In the genomic region with DNA sequence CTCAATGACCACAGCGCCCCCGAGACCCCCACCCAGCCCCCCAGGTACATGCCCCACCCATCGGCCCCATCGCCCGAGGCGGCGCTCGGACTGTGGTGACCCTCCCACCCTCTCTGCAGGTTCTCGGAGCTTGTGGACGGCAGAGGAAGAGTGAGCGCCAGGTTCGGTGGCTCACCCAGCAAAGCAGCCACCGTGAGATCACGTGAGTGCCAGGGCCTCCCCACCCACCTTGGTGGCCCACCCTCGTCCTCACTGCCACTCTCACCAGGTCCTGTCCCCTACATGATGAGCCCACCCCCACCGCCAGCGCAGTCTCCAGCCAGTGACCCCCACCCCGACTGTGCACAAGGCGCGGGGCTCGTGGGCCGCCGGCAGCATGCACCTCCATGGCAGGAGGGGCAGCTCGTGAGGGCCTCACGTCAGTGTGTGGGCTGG, we compare ENCODE assay signal across 24 cellular contexts.
"Had no signal": no experiment of that assay in that cellular context is flagged by ENCODE, and none has a peak within 500 bp of the region (broad histone marks: within the 10 kb centered on the region; RNA-seq: fewer than 3 reads in every experiment).

No MANE protein-coding gene starts in this region.

- ATAC-seq: effector memory CD8-positive, alpha-beta T cell; left cardiac atrium; left lung; mucosa of descending colon; sciatic nerve; upper lobe of right lung had no signal

- H3K4me3 Mint-ChIP-seq: effector memory CD8-positive, alpha-beta T cell; mesothelial cell of epicardium; naive B cell; nephron; neural progenitor cell had no signal

- H3K36me3 Mint-ChIP-seq: mesothelial cell of epicardium had no signal

- H3K9me3 ChIP-seq: left lung, mucosa of descending colon, prostate gland, right atrium auricular region, thoracic aorta, tibial nerve, upper lobe of right lung, uterus had no signal

- H3K27ac Mint-ChIP-seq: mesothelial cell of epicardium, nephron had no signal

- H3K27ac ChIP-seq: left lung, neural progenitor cell, prostate gland, right atrium auricular region, thoracic aorta, tibial nerve, upper lobe of right lung, uterus had no signal

- H3K9me3 Mint-ChIP-seq: effector memory CD8-positive, alpha-beta T cell; mesothelial cell of epicardium; naive B cell; nephron; neural progenitor cell had no signal

- H3K27me3 ChIP-seq: left lung, neural progenitor cell, right atrium auricular region, tibial nerve, upper lobe of right lung, uterus had no signal

- H3K36me3 ChIP-seq: neural progenitor cell, prostate gland, uterus had no signal

- H3K27me3 Mint-ChIP-seq: effector memory CD8-positive, alpha-beta T cell; naive B cell had no signal

- DNase-seq: cortex of kidney; effector memory CD8-positive, alpha-beta T cell; erythroblast; left lung; mesenchymal stem cell; mucosa of descending colon; naive B cell; stimulated activated CD4-positive, alpha-beta T cell treated with anti-CD3 and anti-CD28 coated beads, Interleukin-12 subunit alpha, Interleukin-12 subunit beta, amount 100 ng/mL, for 4 hours; stimulated activated CD4-positive, alpha-beta T cell treated with anti-CD3 and anti-CD28 coated beads, Interleukin-1b, Interleukin-23, amount 100 ng/mL, for 48 hours; stimulated activated CD4-positive, alpha-beta T cell treated with anti-CD3 and anti-CD28 coated beads, Interleukin-4, amount 100 ng/mL, for 1 hour; stimulated activated naive CD4-positive, alpha-beta T cell; substantia nigra; upper lobe of right lung had no signal

- H3K4me3 ChIP-seq: left lung, mucosa of descending colon, neural progenitor cell, prostate gland, right atrium auricular region, smooth muscle cell, thoracic aorta, tibial nerve, upper lobe of right lung, uterus had no signal

- H3K4me1 Mint-ChIP-seq: mesothelial cell of epicardium, nephron had no signal

- H3K4me1 ChIP-seq: left lung, neural progenitor cell, prostate gland, right atrium auricular region, tibial nerve, upper lobe of right lung, uterus had no signal
